21 cellular contexts compared by ENCODE assay signal in genomic region chr3:190864002-190864401, GRCh38. TPM values are rescaled to one million over a fixed set of nuclear protein-coding genes. Genes with fewer than 3 reads are reported as not detected.
DNase-seq lines count a peak whose midpoint lies in the region; ATAC-seq and TF ChIP-seq lines count a peak whose summit lies in the region.
"Had no signal": no experiment of that assay in that cellular context is flagged by ENCODE, and none has a peak within 500 bp of the region (broad histone marks: within the 10 kb centered on the region; RNA-seq: fewer than 3 reads in every experiment).

No MANE protein-coding gene starts in this region.

- DNase-seq in right atrium auricular region (ENCODE audit: low spot score): no peak
- DNase-seq in neural crest cell (ENCODE audit: low read depth, low spot score): no peak
- no peak for DNase-seq in T-helper 1 cell
- no peak for DNase-seq in NCI-H1694 treated with DMSO at 0.1 percent for 48 hours (lab: John Stamatoyannopoulos, UW)
- DNase-seq: ACHN; CD8-positive, alpha-beta T cell; HFFc6; KG1; NCI-H1105; NCI-H146; NCI-H2029 treated with DMSO at 0.1 percent for 48 hours; NCI-H226; NCI-H510A treated with DMSO at 0.1 percent for 48 hours; NCI-H748 treated with DMSO at 0.1 percent for 48 hours; SJCRH30 had no signal

- no peaks in the 10 kb centered on the region for H3K9me3 ChIP-seq in right atrium auricular region
- H3K9me3 ChIP-seq: SJCRH30 had no signal

- no peaks in the 10 kb centered on the region for H3K36me3 ChIP-seq in ACC112 (ENCODE audit: insufficient read depth, low read length)
- no peaks in the 10 kb centered on the region for H3K36me3 ChIP-seq in right atrium auricular region
- H3K36me3 ChIP-seq: BLaER1 treated with 17β-estradiol and CSF1 and Interleukin-3, amounts not matched to agents 10 nM and 100 nM; SJCRH30 had no signal

- no peaks in the 10 kb centered on the region for H3K79me2 ChIP-seq in ACC112 (ENCODE audit: control insufficient read depth, insufficient read depth, low read length, unreplicated experiment)

- H3K27ac ChIP-seq in ACC112 (ENCODE audit: low read depth, low read length) (no peak overlapping the region), right atrium auricular region (peak overlapping the region; percentile 1 to 97)
- H3K27ac ChIP-seq: BLaER1 treated with 17β-estradiol and CSF1 and Interleukin-3, amounts not matched to agents 10 nM and 100 nM; RWPE1; SJCRH30 had no signal

- ATAC-seq in HG03354 (IDR thresholded peaks at IDR 0.05; ENCODE audit: poor library complexity, severe bottlenecking, unreplicated experiment): no peak
- ATAC-seq: CD8-positive, alpha-beta T cell had no signal

- H3K27ac Mint-ChIP-seq in brain (no peak overlapping the region), neural crest cell (ENCODE audit: unreplicated experiment) (no peak overlapping the region)
- H3K27ac Mint-ChIP-seq: CD8-positive, alpha-beta T cell; HFFc6 had no signal

- H3K27me3 Mint-ChIP-seq in brain (peaks cover 57% of the 10 kb centered on the region), neural crest cell (ENCODE audit: low read depth) (peaks cover 62% of the 10 kb centered on the region)

- H3K9me3 Mint-ChIP-seq in brain: no peaks in the 10 kb centered on the region
- H3K9me3 Mint-ChIP-seq in neural crest cell: no peaks in the 10 kb centered on the region
- H3K9me3 Mint-ChIP-seq: CD8-positive, alpha-beta T cell; HFFc6 had no signal

- H3K4me3 ChIP-seq in ACC112 (ENCODE audit: low read depth, low read length): peak overlapping the region; percentile 93; the same call in 1 of the 2 replicates
- H3K4me3 ChIP-seq in right atrium auricular region: peak overlapping the region in 1 of 2 donors; percentile 75
- H3K4me3 ChIP-seq: BLaER1 treated with 17β-estradiol and CSF1 and Interleukin-3, amounts not matched to agents 10 nM and 100 nM had no signal

- H3K4me3 Mint-ChIP-seq in brain (peak overlapping the region in 3 of 5 experiments; percentile 82 to 92 (median 88)), neural crest cell (peak overlapping the region; percentile 70)
- H3K4me3 Mint-ChIP-seq: CD8-positive, alpha-beta T cell had no signal

- TF ChIP-seq CTCF in brain (conservative IDR thresholded peaks at IDR 0.05): no peak
- TF ChIP-seq CTCF in right atrium auricular region (IDR thresholded peaks at IDR 0.05): no peak
- TF ChIP-seq CTCF in neural crest cell (conservative IDR thresholded peaks at IDR 0.05): no peak

- peaks cover 3% of the 10 kb centered on the region for H3K4me1 ChIP-seq in ACC112 (ENCODE audit: control insufficient read depth, insufficient read depth, low read length, unreplicated experiment)
- no peaks in the 10 kb centered on the region for H3K4me1 ChIP-seq in right atrium auricular region
- H3K4me1 ChIP-seq: BLaER1 treated with 17β-estradiol and CSF1 and Interleukin-3, amounts not matched to agents 10 nM and 100 nM; SJCRH30 had no signal

- H3K27me3 ChIP-seq in ACC112 (ENCODE audit: insufficient read depth, low read length) (no peaks in the 10 kb centered on the region), right atrium auricular region (no peaks in the 10 kb centered on the region)
- H3K27me3 ChIP-seq: BLaER1 treated with 17β-estradiol and CSF1 and Interleukin-3, amounts not matched to agents 10 nM and 100 nM; SJCRH30 had no signal

- H3K4me1 Mint-ChIP-seq in brain (peaks cover 6% of the 10 kb centered on the region), neural crest cell (no peaks in the 10 kb centered on the region)

- H3K36me3 Mint-ChIP-seq in brain (no peaks in the 10 kb centered on the region), neural crest cell (ENCODE audit: low read depth) (no peaks in the 10 kb centered on the region)
- H3K36me3 Mint-ChIP-seq: CD8-positive, alpha-beta T cell had no signal

- H2AFZ ChIP-seq in ACC112 (ENCODE audit: low read length, unreplicated experiment): no peak overlapping the region

RNA-seq across cellular contexts. Expression of gene GMNC, which starts 1.5 kb away (rescaled TPM):
- polyA plus RNA-seq in brain (ENCODE audit: insufficient read depth, low read depth, low replicate concordance): not detected
- total RNA-seq in right atrium auricular region (under 1 TPM; 0.15 to 0.59 TPM), neural crest cell (not detected in 2 replicates)
- total RNA-seq: CD8-positive, alpha-beta T cell; HT1080; SJCRH30 had no signal
